ENCODE assay signal across 1 cellular context in the genomic region with DNA sequence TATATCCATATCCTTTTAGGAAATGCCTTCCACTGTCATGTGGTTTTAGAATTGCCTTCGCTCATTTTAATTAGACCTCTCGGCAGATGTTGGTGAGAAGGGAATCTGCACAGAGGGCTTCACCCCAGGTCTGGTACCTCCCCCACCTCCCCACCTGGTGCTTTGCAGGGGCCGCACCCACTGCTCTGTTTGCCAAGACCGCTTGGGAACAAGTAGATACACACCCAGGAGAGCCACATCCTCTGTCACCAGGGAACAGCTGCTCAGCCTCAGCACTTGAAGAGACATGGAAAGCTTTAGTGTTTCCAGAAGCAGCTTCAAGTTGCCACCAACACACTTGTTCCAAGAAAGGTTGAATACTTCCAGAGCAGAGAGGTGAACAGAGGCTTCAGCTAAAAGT.
TF ChIP-seq lines count a peak whose summit lies in the region.

No MANE protein-coding gene starts in this region.

TF ChIP-seq in WTC11, 78 proteins besides CTCF, POLR2A, EP300 and RAD21 (continued from another document):
- TF ChIP-seq FOXP4 (CRISPR knock-in tag; IDR thresholded peaks at IDR 0.05) (no peak), TP53 (CRISPR knock-in tag; IDR thresholded peaks at IDR 0.05) (no peak), NFATC4 (CRISPR knock-in tag; IDR thresholded peaks at IDR 0.05) (no peak), ETV6 (CRISPR knock-in tag; IDR thresholded peaks at IDR 0.05) (no peak), ZNF263 (CRISPR knock-in tag; IDR thresholded peaks at IDR 0.05; ENCODE audit: low read depth) (no peak), ZNF396 (CRISPR knock-in tag; IDR thresholded peaks at IDR 0.05; ENCODE audit: borderline replicate concordance) (no peak), IRF2 (CRISPR knock-in tag; IDR thresholded peaks at IDR 0.05; ENCODE audit: borderline replicate concordance, low read depth) (no peak), ELF4 (CRISPR knock-in tag; IDR thresholded peaks at IDR 0.05; ENCODE audit: low read depth) (no peak), ZNF317 (CRISPR knock-in tag; IDR thresholded peaks at IDR 0.05; ENCODE audit: borderline replicate concordance, low read depth) (no peak)
- TF ChIP-seq, protein P1, sequence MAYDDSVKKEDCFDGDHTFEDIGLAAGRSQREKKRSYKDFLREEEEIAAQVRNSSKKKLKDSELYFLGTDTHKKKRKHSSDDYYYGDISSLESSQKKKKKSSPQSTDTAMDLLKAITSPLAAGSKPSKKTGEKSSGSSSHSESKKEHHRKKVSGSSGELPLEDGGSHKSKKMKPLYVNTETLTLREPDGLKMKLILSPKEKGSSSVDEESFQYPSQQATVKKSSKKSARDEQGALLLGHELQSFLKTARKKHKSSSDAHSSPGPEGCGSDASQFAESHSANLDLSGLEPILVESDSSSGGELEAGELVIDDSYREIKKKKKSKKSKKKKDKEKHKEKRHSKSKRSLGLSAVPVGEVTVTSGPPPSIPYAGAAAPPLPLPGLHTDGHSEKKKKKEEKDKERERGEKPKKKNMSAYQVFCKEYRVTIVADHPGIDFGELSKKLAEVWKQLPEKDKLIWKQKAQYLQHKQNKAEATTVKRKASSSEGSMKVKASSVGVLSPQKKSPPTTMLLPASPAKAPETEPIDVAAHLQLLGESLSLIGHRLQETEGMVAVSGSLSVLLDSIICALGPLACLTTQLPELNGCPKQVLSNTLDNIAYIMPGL (CRISPR knock-in tag; IDR thresholded peaks at IDR 0.05) = no peak
- TF ChIP-seq, protein P2, sequence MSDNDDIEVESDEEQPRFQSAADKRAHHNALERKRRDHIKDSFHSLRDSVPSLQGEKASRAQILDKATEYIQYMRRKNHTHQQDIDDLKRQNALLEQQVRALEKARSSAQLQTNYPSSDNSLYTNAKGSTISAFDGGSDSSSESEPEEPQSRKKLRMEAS (CRISPR knock-in tag; IDR thresholded peaks at IDR 0.05) = no peak
